ENCODE assay signal across 8 cellular contexts in genomic region chr17:55576237-55576998, GRCh38.
DNase-seq lines count a peak whose midpoint lies in the region; ATAC-seq, FAIRE-seq and TF ChIP-seq lines count a peak whose summit lies in the region.

No MANE protein-coding gene starts in this region.

- DNase-seq in HTR-8/SVneo (ENCODE audit: insufficient read length, low spot score) (peak; percentile 40), adrenal gland (no peak), HepG2 (ENCODE audit: low spot score) (peak; percentile 28), NCI-H1436 (lab: John Stamatoyannopoulos, UW) (no peak), KG1 (lab: John Stamatoyannopoulos, UW) (no peak), NCI-H526 (lab: John Stamatoyannopoulos, UW) (no peak), GM10248 (ENCODE audit: extremely low spot score) (no peak)

- in situ Hi-C loops in HepG2 (cut with HindIII; ENCODE audit: extremely low pct_ligation_motif_present, low pct_unique_long_range_greater_than_20kb) = no loop called here

- H3K27me3 ChIP-seq in adrenal gland = no peaks in the 10 kb centered on the region
- H3K27me3 ChIP-seq in HepG2 (ENCODE audit: control insufficient read depth in 1 of 2, insufficient read depth in 2 of 2, low read length in 2 of 2) = peaks cover 3 to 4% of the 10 kb centered on the region in 2 experiments; a peak in 2 of 5 replicates

- no peak overlapping the region for H3K9ac ChIP-seq in HepG2 (ENCODE audit: insufficient read depth, low read depth, low read length)

- FAIRE-seq in HTR-8/SVneo (lab: Jason Lieb, UNC) = peak; percentile 52
- FAIRE-seq in HepG2 (lab: Jason Lieb, UNC) = no peak

- H3K4me2 ChIP-seq in HepG2 (ENCODE audit: low read depth, low read length) = peak overlapping the region; percentile 66

- TF ChIP-seq RAD21 in HepG2 (CRISPR knock-in tag; IDR thresholded peaks at IDR 0.05) = no peak

- TF ChIP-seq POLR2A in adrenal gland (IDR thresholded peaks at IDR 0.05) (no peak), HepG2 (IDR thresholded peaks at IDR 0.05; ENCODE audit: insufficient read depth in 1 of 2, low read depth in 2 of 2, low read length in 2 of 2) (no peak)

- H3K79me2 ChIP-seq in HepG2 (ENCODE audit: insufficient read depth, low read length) = no peaks in the 10 kb centered on the region

- CTCF ChIA-PET in HepG2 (lab: Yijun Ruan, JAX; ENCODE audit: low intra/inter-chr PET ratio, low total read pairs) = no interaction called here
- CTCF ChIA-PET in GM10248 (lab: Yijun Ruan, JAX) = interaction anchor here (1.2 to 2.1 kb wide), 4 partner anchors 14 to 159 kb away, joined by 3 to 12 read pairs (median 3); no protein-coding TSS in a partner anchor

- ATAC-seq in GM18858 (IDR thresholded peaks at IDR 0.05; ENCODE audit: unreplicated experiment) = peak; percentile 22
- ATAC-seq in HepG2 = peak; percentile 36

- H4K20me1 ChIP-seq in HepG2 (ENCODE audit: insufficient read depth, low read length) = no peaks in the 10 kb centered on the region

- POLR2A ChIA-PET in HepG2 (lab: Yijun Ruan, JAX) = no interaction called here
- POLR2A ChIA-PET in GM10248 (lab: Yijun Ruan, JAX) = interaction anchor here (0.7 kb wide), 1 partner anchor 9 kb away, joined by 4 read pairs; no protein-coding TSS in a partner anchor

- H3K4me3 ChIP-seq in adrenal gland = peak overlapping the region in 1 of 4 donors; percentile 21
- peak overlapping the region in 2 of 3 experiments; percentile 30 to 31; a peak in 2 of 6 replicates for H3K4me3 ChIP-seq in HepG2 (replicated peaks in 1 of 3; ENCODE audit: insufficient read depth in 1 of 3, low read depth in 2 of 3, low read length in 3 of 3)

- H3K4me1 ChIP-seq in adrenal gland (replicated peaks in 1 of 2) (peaks cover 0 to 10% of the 10 kb centered on the region in 2 donors), HepG2 (ENCODE audit: insufficient read depth, low read length) (peaks cover 20% of the 10 kb centered on the region; the same call in 1 of the 2 replicates)

- no peaks in the 10 kb centered on the region for H3K36me3 ChIP-seq in adrenal gland (replicated peaks in 1 of 2)
- no peaks in the 10 kb centered on the region for H3K36me3 ChIP-seq in HepG2 (replicated peaks in 1 of 2; ENCODE audit: control insufficient read depth in 1 of 2, insufficient read depth in 2 of 2, low read length in 2 of 2)

- peak overlapping the region; percentile 66 for H2AFZ ChIP-seq in HepG2 (ENCODE audit: low read length)

- TF ChIP-seq EP300 in HepG2 (IDR thresholded peaks at IDR 0.05; ENCODE audit: low read depth in 2 of 2, low read length in 2 of 2) (no peak), HepG2 (CRISPR knock-in tag; IDR thresholded peaks at IDR 0.05; ENCODE audit: borderline replicate concordance) (no peak)

- intact Hi-C loops in adrenal gland (cut with DNase I) = no loop called here
- intact Hi-C loops in HepG2 (cut with micrococcal nuclease; ENCODE audit: unreplicated experiment) = no loop called here

- H3K27ac ChIP-seq in adrenal gland (peak overlapping the region; percentile 35 to 83 (median 68)), HepG2 (ENCODE audit: extremely low read length, insufficient read depth, low read length) (no peak overlapping the region)

- TF ChIP-seq CTCF in adrenal gland (IDR thresholded peaks at IDR 0.05) (no peak), HepG2 (CRISPR knock-in tag; IDR thresholded peaks at IDR 0.05) (no peak), GM10248 (IDR thresholded peaks at IDR 0.05; ENCODE audit: control extremely low read depth, extremely low read depth, low read depth, missing control alignments) (no peak)

- no TSS peak for BruUV-seq in HepG2 (replicated peaks; lab: Mats Ljungman, UMichigan)

- WGBS in adrenal gland, 4 donors = 44 to 55% (median 49%) methylated on average over 8 of the region's 8 CpGs
- 35% methylated on average over 8 of the region's 8 CpGs for WGBS in HepG2 (ENCODE audit: low lambda C conversion rate)

- H3K9me3 ChIP-seq in adrenal gland (replicated peaks in 1 of 3) = no peaks in the 10 kb centered on the region
- no peaks in the 10 kb centered on the region for H3K9me3 ChIP-seq in HepG2 (ENCODE audit: low read length)

TF ChIP-seq in HepG2, 621 proteins besides CTCF, POLR2A, EP300 and RAD21:
- no peak for TF ChIP-seq ZBTB4 (CRISPR knock-in tag; IDR thresholded peaks at IDR 0.05; ENCODE audit: borderline replicate concordance)
- 0 out of 4 replicates have a peak, but pooled peaks of 1 of the 2 experiments have one; percentile 9 for TF ChIP-seq ATF4 (CRISPR knock-in tag; IDR thresholded peaks at IDR 0.05)
- no peak for TF ChIP-seq ZFP41 (CRISPR knock-in tag; IDR thresholded peaks at IDR 0.05; ENCODE audit: borderline replicate concordance)
- peak; percentile 92 for TF ChIP-seq ATF7 (IDR thresholded peaks at IDR 0.05)
- TF ChIP-seq ATF7 (CRISPR knock-in tag; IDR thresholded peaks at IDR 0.05) = no peak

Comparison
In these comparisons a context has a peak if more than half of its experiments do, and no peak if none do; other contexts are left out.
1. DNase-seq: peak in HTR-8/SVneo (single experiment) and HepG2 (single experiment); none in adrenal gland (0 of 7), NCI-H1436 (single experiment), KG1 (single experiment), NCI-H526 (0 of 2) and GM10248 (single experiment).